In the genomic region with DNA sequence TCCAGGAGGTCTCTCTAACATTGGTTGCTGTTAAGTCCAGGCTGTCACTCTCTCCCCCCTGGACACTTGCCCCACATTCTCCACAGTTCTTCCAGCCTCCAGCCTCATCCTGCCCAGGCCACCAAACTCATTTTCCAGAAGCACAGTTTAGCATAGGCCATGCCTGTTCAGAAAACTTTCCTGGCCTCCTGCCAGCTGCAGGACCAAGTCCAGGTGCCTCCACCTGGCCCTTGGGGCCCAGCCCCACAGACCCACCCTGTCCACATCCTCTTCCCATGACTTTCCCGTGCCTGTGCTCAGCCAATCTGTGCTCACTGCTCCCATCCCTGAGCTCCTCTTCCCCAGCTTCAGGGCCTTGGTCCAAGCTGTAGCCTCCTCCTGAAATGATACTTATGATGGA, we compare ENCODE assay signal across 24 cellular contexts.
DNase-seq lines count a peak whose midpoint lies in the region; ATAC-seq, FAIRE-seq and TF ChIP-seq lines count a peak whose summit lies in the region.
"Had no signal": no experiment of that assay in that cellular context is flagged by ENCODE, and none has a peak within 500 bp of the region (broad histone marks: within the 10 kb centered on the region; RNA-seq: fewer than 3 reads in every experiment).

No MANE protein-coding gene starts in this region.

- peaks cover 25% of the 10 kb centered on the region for H3K9me3 Mint-ChIP-seq in activated CD4-positive, alpha-beta memory T cell treated with anti-CD3 and anti-CD28 coated beads, Interleukin-2, amount 10 ng/mL, durations not matched to agents 7 days and 5 days

- H3K4me3 Mint-ChIP-seq in activated CD4-positive, alpha-beta memory T cell treated with anti-CD3 and anti-CD28 coated beads, Interleukin-2, amount 10 ng/mL, durations not matched to agents 7 days and 5 days, result no peak overlapping the region
- H3K4me3 Mint-ChIP-seq: B cell; CD4-positive, alpha-beta T cell; CD8-positive, alpha-beta T cell had no signal

- H2AFZ ChIP-seq in K562 (ENCODE audit: low read depth, low read length), result no peak overlapping the region

- H3K4me1 ChIP-seq in HEK293 (ENCODE audit: control insufficient read depth, insufficient read depth, low read length) (no peaks in the 10 kb centered on the region), K562 (replicated peaks in 1 of 2; ENCODE audit: control insufficient read depth in 2 of 2, insufficient read depth in 2 of 2, low read length in 2 of 2) (no peaks in the 10 kb centered on the region), mucosa of descending colon (ENCODE audit: low read depth) (no peaks in the 10 kb centered on the region), transverse colon (no peaks in the 10 kb centered on the region)
- H3K4me1 ChIP-seq: A549, Caco-2 had no signal

- H3K27ac ChIP-seq in HEK293 (ENCODE audit: extremely low read depth, low read depth, low read length) (no peak overlapping the region), K562 (ENCODE audit: extremely low read depth, low read depth, low read length) (no peak overlapping the region), transverse colon (no peak overlapping the region)
- H3K27ac ChIP-seq: 22Rv1; A549; BLaER1 treated with 17β-estradiol and CSF1 and Interleukin-3, amounts not matched to agents 10 nM and 100 nM; C4-2B had no signal

- no TSS peak for BruUV-seq in K562 (replicated peaks; lab: Mats Ljungman, UMichigan)

- H4K20me1 ChIP-seq in K562 (replicated peaks; ENCODE audit: control insufficient read depth, insufficient read depth, low read length), result no peaks in the 10 kb centered on the region
- H4K20me1 ChIP-seq: BLaER1 treated with 17β-estradiol and CSF1 and Interleukin-3, amounts not matched to agents 10 nM and 100 nM had no signal

- CTCF ChIA-PET in HEK293 (lab: Yijun Ruan, JAX) (interaction anchor here (0.7 to 5.1 kb wide), 4 partner anchors 16 to 331 kb away, joined by 3 to 37 read pairs (median 4); no protein-coding TSS in a partner anchor), K562 (lab: Yijun Ruan, JAX; ENCODE audit: low intra/inter-chr PET ratio) (no interaction called here)
- CTCF ChIA-PET in activated CD4-positive, alpha-beta memory T cell treated with anti-CD3 and anti-CD28 coated beads, Interleukin-2, amount 10 ng/mL, durations not matched to agents 7 days and 5 days (lab: Charles Lee), result no interaction called here

- H3K36me3 ChIP-seq in HEK293 (ENCODE audit: control insufficient read depth in 2 of 2, insufficient read depth in 1 of 2, low read length in 2 of 2), result no peaks in the 10 kb centered on the region; a peak in 1 of 3 replicates
- H3K36me3 ChIP-seq in K562 (ENCODE audit: control insufficient read depth, insufficient read depth, low read length), result no peaks in the 10 kb centered on the region
- no peaks in the 10 kb centered on the region for H3K36me3 ChIP-seq in mucosa of descending colon (ENCODE audit: low read depth)
- no peaks in the 10 kb centered on the region for H3K36me3 ChIP-seq in transverse colon
- H3K36me3 ChIP-seq: BLaER1 treated with 17β-estradiol and CSF1 and Interleukin-3, amounts not matched to agents 10 nM and 100 nM had no signal

- no peak for TF ChIP-seq RAD21 in K562 (CRISPR knock-in tag; conservative IDR thresholded peaks at IDR 0.05 in 1 of 2, IDR thresholded peaks at IDR 0.05 in 1 of 2)

- POLR2A ChIA-PET in HEK293 (lab: Yijun Ruan, JAX) (interaction anchor here (1.5 kb wide), 1 partner anchor 12 kb away, joined by 3 read pairs; no protein-coding TSS in a partner anchor), K562 (lab: Yijun Ruan, JAX) (interaction anchor here (1.3 to 1.4 kb wide), 2 partner anchors 8 to 13 kb away, joined by 4 read pairs; no protein-coding TSS in a partner anchor)
- POLR2A ChIA-PET in activated CD4-positive, alpha-beta memory T cell treated with anti-CD3 and anti-CD28 coated beads, Interleukin-2, amount 10 ng/mL, durations not matched to agents 7 days and 5 days (lab: Charles Lee), result no interaction called here

- H3K27ac Mint-ChIP-seq in activated CD4-positive, alpha-beta memory T cell treated with anti-CD3 and anti-CD28 coated beads, Interleukin-2, amount 10 ng/mL, durations not matched to agents 7 days and 5 days, result no peak overlapping the region
- H3K27ac Mint-ChIP-seq: B cell; CD4-positive, alpha-beta T cell; CD8-positive, alpha-beta T cell had no signal

- no peak overlapping the region for H3K4me3 ChIP-seq in HEK293 (ENCODE audit: low read depth, low read length)
- no peak overlapping the region for H3K4me3 ChIP-seq in K562
- H3K4me3 ChIP-seq in mucosa of descending colon, result no peak overlapping the region
- H3K4me3 ChIP-seq in transverse colon, result no peak overlapping the region
- H3K4me3 ChIP-seq: A549; BLaER1 treated with 17β-estradiol and CSF1 and Interleukin-3, amounts not matched to agents 10 nM and 100 nM had no signal

- H3K4me1 Mint-ChIP-seq in activated CD4-positive, alpha-beta memory T cell treated with anti-CD3 and anti-CD28 coated beads, Interleukin-2, amount 10 ng/mL, durations not matched to agents 7 days and 5 days, result no peaks in the 10 kb centered on the region
- H3K4me1 Mint-ChIP-seq: B cell had no signal

- no peak overlapping the region for H3K9ac ChIP-seq in K562 (ENCODE audit: insufficient read depth in 1 of 2, low read depth in 2 of 2, low read length in 2 of 2)
- H3K9ac ChIP-seq: BLaER1 treated with 17β-estradiol and CSF1 and Interleukin-3, amounts not matched to agents 10 nM and 100 nM had no signal

- WGBS in K562 (ENCODE audit: insufficient coverage, low coverage, missing lambda C conversion rate), result 0% methylated on average over 1 of the region's 1 CpG
- 28 to 33% methylated on average over 1 of the region's 1 CpG for WGBS in transverse colon (ENCODE audit: low coverage in 1 of 2), 2 donors

- TF ChIP-seq EP300 in K562 (IDR thresholded peaks at IDR 0.05; ENCODE audit: low read length) (no peak), transverse colon (IDR thresholded peaks at IDR 0.05; ENCODE audit: low read depth) (no peak)

- H3K36me3 Mint-ChIP-seq in activated CD4-positive, alpha-beta memory T cell treated with anti-CD3 and anti-CD28 coated beads, Interleukin-2, amount 10 ng/mL, durations not matched to agents 7 days and 5 days (ENCODE audit: low read depth), result no peaks in the 10 kb centered on the region
- H3K36me3 Mint-ChIP-seq: CD8-positive, alpha-beta T cell had no signal

- no peaks in the 10 kb centered on the region; a peak in 1 of 5 replicates for H3K27me3 ChIP-seq in K562 (ENCODE audit: control insufficient read depth in 2 of 2, insufficient read depth in 2 of 2, low read length in 2 of 2)
- H3K27me3 ChIP-seq in transverse colon, result no peaks in the 10 kb centered on the region
- H3K27me3 ChIP-seq: BLaER1 treated with 17β-estradiol and CSF1 and Interleukin-3, amounts not matched to agents 10 nM and 100 nM had no signal

- intact Hi-C loops in K562 (cut with micrococcal nuclease) (no loop called here), mucosa of descending colon (cut with DNase I, micrococcal nuclease) (no loop called here), transverse colon (cut with DNase I; ENCODE audit: low total_unique reads) (no loop called here)

- H3K9me3 ChIP-seq in HEK293 (ENCODE audit: control insufficient read depth, insufficient read depth, low read depth, low read length) (no peaks in the 10 kb centered on the region; the same call in 1 of the 2 replicates), K562 (replicated peaks; ENCODE audit: control insufficient read depth, insufficient read depth, low read depth, low read length) (no peaks in the 10 kb centered on the region), mucosa of descending colon (no peaks in the 10 kb centered on the region), transverse colon (no peaks in the 10 kb centered on the region)
- H3K9me3 ChIP-seq: BLaER1 treated with 17β-estradiol and CSF1 and Interleukin-3, amounts not matched to agents 10 nM and 100 nM; Caco-2 had no signal

- TF ChIP-seq CTCF in HEK293 (tag by site-specific recombination; IDR thresholded peaks at IDR 0.05) (no peak), K562 (IDR thresholded peaks at IDR 0.05 in 2 of 3, conservative IDR thresholded peaks at IDR 0.05 in 1 of 3; ENCODE audit: insufficient read depth in 2 of 3, low read depth in 1 of 3, low read length in 3 of 3) (no peak), mucosa of descending colon (IDR thresholded peaks at IDR 0.05) (no peak), transverse colon (IDR thresholded peaks at IDR 0.05) (no peak)

- DNase-seq in K562 (ENCODE audit: extremely low read depth in 1 of 4, low spot score in 3 of 4) (no peak), mucosa of descending colon (peak in 1 of 3 donors; percentile 42), transverse colon (peak; percentile 16), SHP77 (lab: John Stamatoyannopoulos, UW) (no peak)
- no peak for DNase-seq in stimulated activated naive CD4-positive, alpha-beta T cell (lab: John Stamatoyannopoulos, UW)
- DNase-seq in activated CD4-positive, alpha-beta memory T cell treated with anti-CD3 and anti-CD28 coated beads, Interleukin-2, amount 10 ng/mL, durations not matched to agents 7 days and 5 days, result no peak
- DNase-seq: AML-193; Caco-2; Calu3; CD4-positive, alpha-beta T cell; CD8-positive, alpha-beta T cell; DMS79 treated with DMSO at 0.1 percent for 48 hours; GF-D8 had no signal

- FAIRE-seq in K562 (lab: Jason Lieb, UNC), result no peak
- FAIRE-seq: A549, D721Med, G401.6, GM12891, GM18507, GM19239 had no signal

- H3K79me2 ChIP-seq in K562 (ENCODE audit: control insufficient read depth, insufficient read depth, low read length), result no peaks in the 10 kb centered on the region

- ATAC-seq in K562 (no peak), mucosa of descending colon (peak; percentile 66)
- ATAC-seq: A549; CD8-positive, alpha-beta T cell had no signal

- H3K9me1 ChIP-seq in K562 (ENCODE audit: control insufficient read depth, insufficient read depth, low read length), result no peaks in the 10 kb centered on the region

- in situ Hi-C loops in K562 (cut with MboI), result no loop called here
- in situ Hi-C loops in transverse colon (cut with MboI; ENCODE audit: low pct_ligation_motif_present in 1 of 4, low pct_unique_long_range_greater_than_20kb in 1 of 4, low sequenced_read_pairs in 3 of 4), result no loop called here

- no peak for TF ChIP-seq POLR2A in K562 (conservative IDR thresholded peaks at IDR 0.05)
- no peak for TF ChIP-seq POLR2A in transverse colon (IDR thresholded peaks at IDR 0.05)

- no peaks in the 10 kb centered on the region for H3K27me3 Mint-ChIP-seq in activated CD4-positive, alpha-beta memory T cell treated with anti-CD3 and anti-CD28 coated beads, Interleukin-2, amount 10 ng/mL, durations not matched to agents 7 days and 5 days
- H3K27me3 Mint-ChIP-seq: B cell; CD4-positive, alpha-beta T cell had no signal

- no peak overlapping the region for H3K4me2 ChIP-seq in K562 (ENCODE audit: insufficient read depth, low read length)
- H3K4me2 ChIP-seq: A549; BLaER1 treated with 17β-estradiol and CSF1 and Interleukin-3, amounts not matched to agents 10 nM and 100 nM had no signal

TF ChIP-seq in K562, 482 proteins besides CTCF, POLR2A, EP300 and RAD21 (continues in another document):
- TF ChIP-seq THRAP3 (IDR thresholded peaks at IDR 0.05; ENCODE audit: borderline replicate concordance), result no peak
